ENCODE assay signal across 1 cellular context in the genomic region with DNA sequence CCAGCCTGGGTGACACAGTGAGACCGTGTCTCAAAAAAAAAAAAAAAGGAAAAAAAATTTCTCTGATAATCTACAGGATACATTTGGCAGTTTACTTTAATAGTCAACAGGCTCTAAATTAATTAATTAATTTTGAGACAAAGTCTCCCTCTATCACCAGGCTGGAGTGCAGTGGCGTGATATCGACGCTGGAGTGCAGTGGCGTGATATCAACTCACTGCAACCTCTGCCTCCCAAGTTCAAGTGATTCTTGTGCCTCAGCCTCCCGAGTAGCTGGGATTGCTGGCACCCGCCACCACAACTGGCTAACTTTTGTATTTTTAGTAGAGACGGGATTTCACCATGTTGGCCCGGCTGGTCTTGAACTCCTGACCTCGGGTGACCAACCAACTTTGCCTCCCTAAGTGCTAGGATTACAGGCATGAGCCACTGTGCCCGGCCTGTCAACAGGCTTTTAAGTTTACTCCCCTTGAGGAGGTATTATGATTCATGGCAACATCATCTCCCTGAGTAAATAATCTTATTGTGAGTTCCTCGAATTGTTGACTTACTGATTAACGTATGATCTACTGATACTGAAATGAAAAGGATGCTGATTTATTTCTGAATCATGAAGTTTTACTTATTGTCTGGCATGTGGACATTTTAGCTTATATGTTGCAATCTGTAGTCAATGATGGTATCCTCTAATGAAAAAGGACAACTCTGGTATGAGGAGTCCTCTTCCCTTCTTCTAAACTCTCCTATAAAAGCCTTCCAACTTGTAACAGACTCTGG.
TF ChIP-seq lines count a peak whose summit lies in the region.

No MANE protein-coding gene starts in this region.

TF ChIP-seq in IMR-90, 13 proteins besides CTCF, POLR2A, EP300 and RAD21 (continued from another document):
- TF ChIP-seq RCOR1 (IDR thresholded peaks at IDR 0.05; ENCODE audit: insufficient replicate concordance, low read length) = peak; percentile 65
- no peak for TF ChIP-seq CHD1 (IDR thresholded peaks at IDR 0.05; ENCODE audit: low read depth, low read length)
- peak; percentile 9; the same call in 1 of the 2 replicates for TF ChIP-seq MAFK (IDR thresholded peaks at IDR 0.05; ENCODE audit: low read depth, low read length)
- peak; percentile 80 for TF ChIP-seq BHLHE40 (IDR thresholded peaks at IDR 0.05; ENCODE audit: low read depth, low read length)
